Comparison of ENCODE assay signal across 1 cellular context in the genomic region with DNA sequence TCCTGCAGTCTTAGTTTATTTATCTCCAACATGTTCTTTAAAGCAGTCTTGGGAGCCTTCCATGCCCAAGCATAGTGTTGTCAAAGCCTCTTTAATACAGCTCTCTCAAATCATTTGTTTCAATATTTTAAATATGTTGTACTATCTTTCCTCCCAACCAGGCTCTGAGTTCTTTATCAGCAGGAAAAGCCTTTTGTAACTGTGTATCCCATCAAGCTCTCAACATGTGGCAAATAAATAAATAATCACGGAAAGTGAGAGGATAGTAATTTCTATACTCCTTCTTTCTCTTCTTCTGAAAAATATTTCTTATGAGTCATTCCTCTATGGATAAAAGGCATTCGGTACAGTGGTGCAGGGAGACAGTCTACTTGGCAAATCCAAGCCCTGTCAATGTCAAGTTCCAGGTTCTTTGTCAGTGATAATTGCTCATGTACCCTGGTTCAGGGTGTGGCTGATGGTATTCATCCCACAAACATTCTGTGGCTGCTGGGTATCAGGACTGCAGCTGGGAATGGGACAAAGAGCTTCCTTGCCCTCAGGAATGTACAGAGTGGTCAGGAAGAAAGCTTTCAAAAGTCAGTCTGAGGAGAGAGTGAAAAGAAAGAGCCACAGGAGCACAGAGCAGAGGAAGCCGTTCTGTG.
TF ChIP-seq lines count a peak whose summit lies in the region.

No MANE protein-coding gene starts in this region.

TF ChIP-seq in HepG2, 621 proteins besides CTCF, POLR2A, EP300 and RAD21 (continued from another document):
- TF ChIP-seq, protein P1, sequence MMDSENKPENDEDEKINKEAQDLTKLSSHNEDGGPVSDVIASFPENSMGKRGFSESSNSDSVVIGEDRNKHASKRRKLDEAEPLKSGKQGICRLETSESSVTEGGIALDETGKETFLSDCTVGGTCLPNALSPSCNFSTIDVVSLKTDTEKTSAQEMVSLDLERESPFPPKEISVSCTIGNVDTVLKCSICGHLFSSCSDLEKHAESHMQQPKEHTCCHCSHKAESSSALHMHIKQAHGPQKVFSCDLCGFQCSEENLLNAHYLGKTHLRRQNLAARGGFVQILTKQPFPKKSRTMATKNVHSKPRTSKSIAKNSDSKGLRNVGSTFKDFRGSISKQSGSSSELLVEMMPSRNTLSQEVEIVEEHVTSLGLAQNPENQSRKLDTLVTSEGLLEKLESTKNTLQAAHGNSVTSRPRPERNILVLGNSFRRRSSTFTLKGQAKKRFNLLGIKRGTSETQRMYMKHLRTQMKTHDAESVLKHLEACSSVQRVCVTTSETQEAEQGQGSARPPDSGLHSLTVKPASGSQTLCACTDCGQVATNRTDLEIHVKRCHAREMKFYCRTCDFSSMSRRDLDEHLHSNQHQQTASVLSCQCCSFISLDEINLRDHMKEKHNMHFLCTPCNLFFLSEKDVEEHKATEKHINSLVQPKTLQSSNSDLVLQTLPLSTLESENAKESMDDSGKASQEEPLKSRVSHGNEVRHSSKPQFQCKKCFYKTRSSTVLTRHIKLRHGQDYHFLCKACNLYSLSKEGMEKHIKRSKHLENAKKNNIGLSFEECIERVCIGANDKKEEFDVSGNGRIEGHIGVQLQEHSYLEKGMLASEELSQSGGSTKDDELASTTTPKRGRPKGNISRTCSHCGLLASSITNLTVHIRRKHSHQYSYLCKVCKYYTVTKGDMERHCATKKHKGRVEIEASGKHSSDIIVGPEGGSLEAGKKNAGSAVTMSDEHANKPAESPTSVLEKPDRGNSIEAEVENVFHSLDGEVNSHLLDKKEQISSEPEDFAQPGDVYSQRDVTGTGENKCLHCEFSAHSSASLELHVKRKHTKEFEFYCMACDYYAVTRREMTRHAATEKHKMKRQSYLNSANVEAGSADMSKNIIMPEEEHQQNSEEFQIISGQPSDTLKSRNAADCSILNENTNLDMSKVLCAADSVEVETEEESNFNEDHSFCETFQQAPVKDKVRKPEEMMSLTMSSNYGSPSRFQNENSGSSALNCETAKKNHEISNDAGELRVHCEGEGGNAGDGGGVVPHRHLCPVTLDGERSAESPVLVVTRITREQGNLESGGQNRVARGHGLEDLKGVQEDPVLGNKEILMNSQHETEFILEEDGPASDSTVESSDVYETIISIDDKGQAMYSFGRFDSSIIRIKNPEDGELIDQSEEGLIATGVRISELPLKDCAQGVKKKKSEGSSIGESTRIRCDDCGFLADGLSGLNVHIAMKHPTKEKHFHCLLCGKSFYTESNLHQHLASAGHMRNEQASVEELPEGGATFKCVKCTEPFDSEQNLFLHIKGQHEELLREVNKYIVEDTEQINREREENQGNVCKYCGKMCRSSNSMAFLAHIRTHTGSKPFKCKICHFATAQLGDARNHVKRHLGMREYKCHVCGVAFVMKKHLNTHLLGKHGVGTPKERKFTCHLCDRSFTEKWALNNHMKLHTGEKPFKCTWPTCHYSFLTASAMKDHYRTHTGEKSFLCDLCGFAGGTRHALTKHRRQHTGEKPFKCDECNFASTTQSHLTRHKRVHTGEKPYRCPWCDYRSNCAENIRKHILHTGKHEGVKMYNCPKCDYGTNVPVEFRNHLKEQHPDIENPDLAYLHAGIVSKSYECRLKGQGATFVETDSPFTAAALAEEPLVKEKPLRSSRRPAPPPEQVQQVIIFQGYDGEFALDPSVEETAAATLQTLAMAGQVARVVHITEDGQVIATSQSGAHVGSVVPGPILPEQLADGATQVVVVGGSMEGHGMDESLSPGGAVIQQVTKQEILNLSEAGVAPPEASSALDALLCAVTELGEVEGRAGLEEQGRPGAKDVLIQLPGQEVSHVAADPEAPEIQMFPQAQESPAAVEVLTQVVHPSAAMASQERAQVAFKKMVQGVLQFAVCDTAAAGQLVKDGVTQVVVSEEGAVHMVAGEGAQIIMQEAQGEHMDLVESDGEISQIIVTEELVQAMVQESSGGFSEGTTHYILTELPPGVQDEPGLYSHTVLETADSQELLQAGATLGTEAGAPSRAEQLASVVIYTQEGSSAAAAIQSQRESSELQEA (CRISPR knock-in tag; IDR thresholded peaks at IDR 0.05; ENCODE audit: not compliant biosample characterization) = no peak
- TF ChIP-seq ZNF556 (CRISPR knock-in tag; IDR thresholded peaks at IDR 0.05; ENCODE audit: borderline replicate concordance) (no peak), REPIN1 (CRISPR knock-in tag; IDR thresholded peaks at IDR 0.05; ENCODE audit: borderline replicate concordance, low read depth) (no peak), SNAPC2 (CRISPR knock-in tag; IDR thresholded peaks at IDR 0.05) (no peak), KDM5B (CRISPR knock-in tag; IDR thresholded peaks at IDR 0.05; ENCODE audit: borderline replicate concordance) (no peak), ZNF577 (CRISPR knock-in tag; IDR thresholded peaks at IDR 0.05; ENCODE audit: borderline replicate concordance, low read depth) (no peak), FOXK2 (IDR thresholded peaks at IDR 0.05) (no peak), MBNL3 (CRISPR knock-in tag; conservative IDR thresholded peaks at IDR 0.05) (no peak)
- TF ChIP-seq, protein P2, sequence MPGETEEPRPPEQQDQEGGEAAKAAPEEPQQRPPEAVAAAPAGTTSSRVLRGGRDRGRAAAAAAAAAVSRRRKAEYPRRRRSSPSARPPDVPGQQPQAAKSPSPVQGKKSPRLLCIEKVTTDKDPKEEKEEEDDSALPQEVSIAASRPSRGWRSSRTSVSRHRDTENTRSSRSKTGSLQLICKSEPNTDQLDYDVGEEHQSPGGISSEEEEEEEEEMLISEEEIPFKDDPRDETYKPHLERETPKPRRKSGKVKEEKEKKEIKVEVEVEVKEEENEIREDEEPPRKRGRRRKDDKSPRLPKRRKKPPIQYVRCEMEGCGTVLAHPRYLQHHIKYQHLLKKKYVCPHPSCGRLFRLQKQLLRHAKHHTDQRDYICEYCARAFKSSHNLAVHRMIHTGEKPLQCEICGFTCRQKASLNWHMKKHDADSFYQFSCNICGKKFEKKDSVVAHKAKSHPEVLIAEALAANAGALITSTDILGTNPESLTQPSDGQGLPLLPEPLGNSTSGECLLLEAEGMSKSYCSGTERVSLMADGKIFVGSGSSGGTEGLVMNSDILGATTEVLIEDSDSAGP (CRISPR knock-in tag; IDR thresholded peaks at IDR 0.05; ENCODE audit: borderline replicate concordance) = no peak
- TF ChIP-seq, protein P3, sequence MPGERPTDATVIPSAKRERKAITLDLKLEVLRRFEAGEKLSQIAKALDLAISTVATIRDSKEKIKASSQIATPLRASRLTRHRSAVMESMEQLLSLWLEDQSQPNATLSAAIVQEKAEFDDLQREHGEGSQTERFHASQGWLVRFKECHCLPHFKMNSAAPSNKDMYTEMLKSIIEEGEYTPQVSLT (CRISPR knock-in tag; IDR thresholded peaks at IDR 0.05; ENCODE audit: borderline replicate concordance, low read depth) = no peak
- TF ChIP-seq, protein P4, sequence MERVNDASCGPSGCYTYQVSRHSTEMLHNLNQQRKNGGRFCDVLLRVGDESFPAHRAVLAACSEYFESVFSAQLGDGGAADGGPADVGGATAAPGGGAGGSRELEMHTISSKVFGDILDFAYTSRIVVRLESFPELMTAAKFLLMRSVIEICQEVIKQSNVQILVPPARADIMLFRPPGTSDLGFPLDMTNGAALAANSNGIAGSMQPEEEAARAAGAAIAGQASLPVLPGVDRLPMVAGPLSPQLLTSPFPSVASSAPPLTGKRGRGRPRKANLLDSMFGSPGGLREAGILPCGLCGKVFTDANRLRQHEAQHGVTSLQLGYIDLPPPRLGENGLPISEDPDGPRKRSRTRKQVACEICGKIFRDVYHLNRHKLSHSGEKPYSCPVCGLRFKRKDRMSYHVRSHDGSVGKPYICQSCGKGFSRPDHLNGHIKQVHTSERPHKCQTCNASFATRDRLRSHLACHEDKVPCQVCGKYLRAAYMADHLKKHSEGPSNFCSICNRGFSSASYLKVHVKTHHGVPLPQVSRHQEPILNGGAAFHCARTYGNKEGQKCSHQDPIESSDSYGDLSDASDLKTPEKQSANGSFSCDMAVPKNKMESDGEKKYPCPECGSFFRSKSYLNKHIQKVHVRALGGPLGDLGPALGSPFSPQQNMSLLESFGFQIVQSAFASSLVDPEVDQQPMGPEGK (CRISPR knock-in tag; IDR thresholded peaks at IDR 0.05) = no peak
